ENCODE assay signal across 8 cellular contexts in genomic region chr16:81004646-81005353, GRCh38. TPM values are rescaled to one million over a fixed set of nuclear protein-coding genes. Genes with fewer than 3 reads are reported as not detected.
DNase-seq lines count a peak whose midpoint lies in the region; ATAC-seq and TF ChIP-seq lines count a peak whose summit lies in the region.

No MANE protein-coding gene starts in this region.

- ATAC-seq in HG03469 (IDR thresholded peaks at IDR 0.05; ENCODE audit: unreplicated experiment) = no peak
- no peak for ATAC-seq in HG03025 (IDR thresholded peaks at IDR 0.05; ENCODE audit: low FRiP score, unreplicated experiment)

- intact Hi-C loops in dorsolateral prefrontal cortex (cut with DNase I) = loop anchor here in 1 of 2 donors (2.0 to 10.0 kb wide), 2 partner anchors 30 to 730 kb away; partner anchors contain the start of gene ATMIN

- H3K27me3 ChIP-seq in dorsolateral prefrontal cortex = no peaks in the 10 kb centered on the region

- DNase-seq in NCI-H510A treated with DMSO at 0.1 percent for 48 hours (lab: John Stamatoyannopoulos, UW) (peak; percentile 39), NCI-H510A (lab: John Stamatoyannopoulos, UW) (no peak), KG1 (lab: John Stamatoyannopoulos, UW) (peak; percentile 54), SK-N-DZ (ENCODE audit: low spot score) (peak; percentile 66), dorsolateral prefrontal cortex (peak in 1 of 10 donors; percentile 20), myocyte (ENCODE audit: low read depth) (peak; percentile 75)

- H3K27ac ChIP-seq in dorsolateral prefrontal cortex = peak overlapping the region in 52 of 59 donors; percentile 0 to 100 (median 67)

- peak overlapping the region; percentile 8 to 100 (median 97) for H3K4me3 ChIP-seq in dorsolateral prefrontal cortex

- TF ChIP-seq CTCF in dorsolateral prefrontal cortex (IDR thresholded peaks at IDR 0.05 in 54 of 56, conservative IDR thresholded peaks at IDR 0.05 in 2 of 56; ENCODE audit: low read depth in 1 of 56, partially characterized antibody in 56 of 56) = peak; percentile 57 to 91 (median 81)

RNA-seq across cellular contexts. Expression of gene CMC2, which starts 1.9 kb away (rescaled TPM):
- 182 and 271 TPM in 2 replicates for polyA plus RNA-seq in SK-N-DZ (2014; cell fraction: cytosol; rRNA removed)
- polyA plus RNA-seq in SK-N-DZ (2014; cell fraction: nucleus; rRNA removed) = 107 and 121 TPM in 2 replicates
- total RNA-seq in dorsolateral prefrontal cortex (100 to 1,000 TPM in 10 of 120 experiments, 10 to 100 TPM in 110; 53.6 to 107 (median 84.9) TPM), myocyte (79.0 and 95.9 TPM in 2 replicates)
- 107 TPM for polyA plus RNA-seq in myocyte (2012)

RNA-seq across cellular contexts. Expression of gene CENPN, which starts 2.2 kb away (rescaled TPM):
- 90.7 and 101 TPM in 2 replicates for polyA plus RNA-seq in SK-N-DZ (2014; cell fraction: cytosol; rRNA removed)
- polyA plus RNA-seq in SK-N-DZ (2014; cell fraction: nucleus; rRNA removed) = 50.9 and 54.8 TPM in 2 replicates
- total RNA-seq in dorsolateral prefrontal cortex (10 to 100 TPM in 4 of 120 experiments, 1 to 10 TPM in 116; 2.4 to 13.8 (median 6.3) TPM), myocyte (10.6 and 10.8 TPM in 2 replicates)
- polyA plus RNA-seq in myocyte (2012) = 6.8 TPM

RNA-seq across cellular contexts. Expression of gene ATMIN, which starts 30.8 kb away (rescaled TPM):
- polyA plus RNA-seq in SK-N-DZ (2014; cell fraction: cytosol; rRNA removed) = 42.9 and 52.1 TPM in 2 replicates
- 28.6 and 29.2 TPM in 2 replicates for polyA plus RNA-seq in SK-N-DZ (2014; cell fraction: nucleus; rRNA removed)
- total RNA-seq in dorsolateral prefrontal cortex (10 to 100 TPM; 38.2 to 76.8 (median 57.2) TPM), myocyte (44.7 and 55.6 TPM in 2 replicates)
- polyA plus RNA-seq in myocyte (2012) = 17.3 TPM
